Comparison of ENCODE assay signal across 22 cellular contexts in genomic region chr14:29220077-29220476, GRCh38.
A peak's percentile ranks its signal among the peaks of the same experiment; 100 is the strongest.
DNase-seq lines count a peak whose midpoint lies in the region; ATAC-seq, FAIRE-seq and TF ChIP-seq lines count a peak whose summit lies in the region.
"Had no signal": no experiment of that assay in that cellular context is flagged by ENCODE, and none has a peak within 500 bp of the region (broad histone marks: within the 10 kb centered on the region; RNA-seq: fewer than 3 reads in every experiment).

No MANE protein-coding gene starts in this region.

- H3K79me2 ChIP-seq in PC-3 (ENCODE audit: low read length), result no peaks in the 10 kb centered on the region

- ATAC-seq in PC-3, result no peak
- ATAC-seq: stimulated activated memory B cell treated with anti-CD40 and anti-IgM and Interleukin-4, amounts not matched to agents 10 μg/mL and 1 μg/mL and 100 μg/mL, for 72 hours had no signal

- H3K4me3 Mint-ChIP-seq in glutamatergic neuron (ENCODE audit: unreplicated experiment), result peak overlapping the region; percentile 78
- H3K4me3 Mint-ChIP-seq: activated CD4-positive, alpha-beta T cell treated with anti-CD3 and anti-CD28 coated beads, Interleukin-2, amount 10 ng/mL, durations not matched to agents 24 days and 14 days; CD4-positive, alpha-beta memory T cell; stimulated activated memory B cell treated with anti-CD40 and anti-IgM and Interleukin-4, amounts not matched to agents 10 μg/mL and 1 μg/mL and 100 μg/mL, for 72 hours had no signal

- peaks cover 22% of the 10 kb centered on the region for H3K4me1 ChIP-seq in PC-3 (ENCODE audit: insufficient read depth, low read length)
- H3K4me1 ChIP-seq: sigmoid colon had no signal

- H3K27me3 Mint-ChIP-seq in glutamatergic neuron (ENCODE audit: unreplicated experiment), result peaks cover 5% of the 10 kb centered on the region
- H3K27me3 Mint-ChIP-seq: activated CD4-positive, alpha-beta T cell treated with anti-CD3 and anti-CD28 coated beads, Interleukin-2, amount 10 ng/mL, durations not matched to agents 24 days and 14 days; CD4-positive, alpha-beta memory T cell; stimulated activated memory B cell treated with anti-CD40 and anti-IgM and Interleukin-4, amounts not matched to agents 10 μg/mL and 1 μg/mL and 100 μg/mL, for 72 hours had no signal

- BruUV-seq in PC-3 (replicated peaks; lab: Mats Ljungman, UMichigan), result no TSS peak

- no peaks in the 10 kb centered on the region for H3K9me2 ChIP-seq in PC-3 (replicated peaks; ENCODE audit: low read length)

- POLR2A ChIA-PET in PC-3 (lab: Charles Lee; ENCODE audit: unreplicated experiment), result no interaction called here

- intact Hi-C loops in PC-3 (cut with micrococcal nuclease), result loop anchor here (5.0 kb wide), 1 partner anchor 242 kb away; no protein-coding TSS in a partner anchor

- FAIRE-seq in GM12891 (lab: Jason Lieb, UNC), result no peak
- FAIRE-seq: GM18507, kidney had no signal

- H3K27ac Mint-ChIP-seq in glutamatergic neuron (ENCODE audit: unreplicated experiment), result peak overlapping the region; percentile 89
- H3K27ac Mint-ChIP-seq: activated CD4-positive, alpha-beta T cell treated with anti-CD3 and anti-CD28 coated beads, Interleukin-2, amount 10 ng/mL, durations not matched to agents 24 days and 14 days; CD4-positive, alpha-beta memory T cell; stimulated activated memory B cell treated with anti-CD40 and anti-IgM and Interleukin-4, amounts not matched to agents 10 μg/mL and 1 μg/mL and 100 μg/mL, for 72 hours had no signal

- no peaks in the 10 kb centered on the region for H3K36me3 Mint-ChIP-seq in glutamatergic neuron (ENCODE audit: unreplicated experiment)
- H3K36me3 Mint-ChIP-seq: CD4-positive, alpha-beta memory T cell; stimulated activated memory B cell treated with anti-CD40 and anti-IgM and Interleukin-4, amounts not matched to agents 10 μg/mL and 1 μg/mL and 100 μg/mL, for 72 hours had no signal

- in situ Hi-C loops in GM13976 (cut with MboI; ENCODE audit: low sequenced_read_pairs, unreplicated experiment), result no loop called here

- H3K4me3 ChIP-seq in PC-3 (ENCODE audit: low read length), result no peak overlapping the region
- H3K4me3 ChIP-seq: cardiac muscle cell, sigmoid colon, thoracic aorta had no signal

- no peaks in the 10 kb centered on the region for H3F3A ChIP-seq in PC-3 (ENCODE audit: low read length, unreplicated experiment)

- H3K9ac ChIP-seq in PC-3 (ENCODE audit: low read length), result no peak overlapping the region

- no peak overlapping the region for H3K4me2 ChIP-seq in PC-3 (ENCODE audit: low read length)

- H3K9me3 Mint-ChIP-seq in glutamatergic neuron (ENCODE audit: unreplicated experiment), result peaks cover 6% of the 10 kb centered on the region
- H3K9me3 Mint-ChIP-seq: stimulated activated memory B cell treated with anti-CD40 and anti-IgM and Interleukin-4, amounts not matched to agents 10 μg/mL and 1 μg/mL and 100 μg/mL, for 72 hours had no signal

- H3K4me1 Mint-ChIP-seq in glutamatergic neuron (ENCODE audit: low read depth, unreplicated experiment), result peaks cover 60% of the 10 kb centered on the region
- H3K4me1 Mint-ChIP-seq: activated CD4-positive, alpha-beta T cell treated with anti-CD3 and anti-CD28 coated beads, Interleukin-2, amount 10 ng/mL, durations not matched to agents 24 days and 14 days; CD4-positive, alpha-beta memory T cell; stimulated activated memory B cell treated with anti-CD40 and anti-IgM and Interleukin-4, amounts not matched to agents 10 μg/mL and 1 μg/mL and 100 μg/mL, for 72 hours had no signal

- DNase-seq in DMS53 treated with DMSO at 0.1 percent for 48 hours (lab: John Stamatoyannopoulos, UW; ENCODE audit: unreplicated experiment) (peak; percentile 38), NCI-H1694 (lab: John Stamatoyannopoulos, UW) (peak; percentile 98), NCI-H510A treated with DMSO at 0.1 percent for 48 hours (lab: John Stamatoyannopoulos, UW) (peak; percentile 81), glutamatergic neuron (peak; percentile 58), PC-3 (no peak), GM12891 (ENCODE audit: insufficient read length, low spot score) (no peak), GM13976 (ENCODE audit: low spot score) (no peak)
- DNase-seq: activated CD4-positive, alpha-beta T cell treated with anti-CD3 and anti-CD28 coated beads, Interleukin-2, amount 10 ng/mL, durations not matched to agents 24 days and 14 days; activated effector memory CD4-positive, alpha-beta T cell treated with Interleukin-2 at 50 U/mL for 16 hours; CD4-positive, alpha-beta memory T cell; dermis blood vessel endothelial cell; EL; foreskin fibroblast; KG1; kidney; sigmoid colon; SW 1271 had no signal

- CTCF ChIA-PET in PC-3 (lab: Charles Lee), result no interaction called here

- H4K20me1 ChIP-seq in PC-3 (ENCODE audit: low read length), result no peaks in the 10 kb centered on the region

- H2AFZ ChIP-seq in PC-3 (ENCODE audit: low read length), result no peak overlapping the region

- H3K9me3 ChIP-seq in PC-3 (ENCODE audit: low read length), result no peaks in the 10 kb centered on the region
- H3K9me3 ChIP-seq: sigmoid colon, thoracic aorta had no signal

- no peak overlapping the region for H3K27ac ChIP-seq in PC-3 (ENCODE audit: low read length)
- H3K27ac ChIP-seq: cardiac muscle cell, epithelial cell of prostate, sigmoid colon, thoracic aorta had no signal

- no peak for TF ChIP-seq POLR2A in GM12891 (IDR thresholded peaks at IDR 0.05; ENCODE audit: low read depth, low read length)

- TF ChIP-seq CTCF in glutamatergic neuron (IDR thresholded peaks at IDR 0.05; ENCODE audit: partially characterized antibody, unreplicated experiment) (no peak), PC-3 (conservative IDR thresholded peaks at IDR 0.05; ENCODE audit: low read depth, low read length) (no peak), GM13976 (IDR thresholded peaks at IDR 0.05; ENCODE audit: borderline replicate concordance, control extremely low read depth, extremely low read depth, insufficient read depth, missing control alignments) (no peak)

- no peaks in the 10 kb centered on the region for H3K36me3 ChIP-seq in PC-3 (ENCODE audit: low read depth, low read length)
- H3K36me3 ChIP-seq: cardiac muscle cell, sigmoid colon, thoracic aorta had no signal

- H3K27me3 ChIP-seq in PC-3 (ENCODE audit: low read length), result peaks cover 17% of the 10 kb centered on the region
- H3K27me3 ChIP-seq: cardiac muscle cell, sigmoid colon had no signal

TF ChIP-seq in GM12891, 5 proteins besides CTCF, POLR2A, EP300 and RAD21:
- TF ChIP-seq POU2F2 (IDR thresholded peaks at IDR 0.05; ENCODE audit: low read depth, low read length) (no peak), PAX5 (IDR thresholded peaks at IDR 0.05; ENCODE audit: insufficient read depth, low read length, severe bottlenecking) (no peak), POLR2AphosphoS5 (IDR thresholded peaks at IDR 0.05; ENCODE audit: low read depth, low read length) (no peak), SPI1 (IDR thresholded peaks at IDR 0.05; ENCODE audit: low read depth, low read length) (no peak), TAF1 (IDR thresholded peaks at IDR 0.05; ENCODE audit: low read depth, low read length) (no peak)

Comparison
In these comparisons a context has a peak if more than half of its experiments do, and no peak if none do; other contexts are left out.
1. DNase-seq: peak in DMS53 treated with DMSO at 0.1 percent for 48 hours (single experiment), NCI-H1694 (single experiment), NCI-H510A treated with DMSO at 0.1 percent for 48 hours (single experiment) and glutamatergic neuron (single experiment); none in PC-3 (single experiment), GM12891 (single experiment) and GM13976 (single experiment).